ENCODE assay signal across 8 cellular contexts in the genomic region with DNA sequence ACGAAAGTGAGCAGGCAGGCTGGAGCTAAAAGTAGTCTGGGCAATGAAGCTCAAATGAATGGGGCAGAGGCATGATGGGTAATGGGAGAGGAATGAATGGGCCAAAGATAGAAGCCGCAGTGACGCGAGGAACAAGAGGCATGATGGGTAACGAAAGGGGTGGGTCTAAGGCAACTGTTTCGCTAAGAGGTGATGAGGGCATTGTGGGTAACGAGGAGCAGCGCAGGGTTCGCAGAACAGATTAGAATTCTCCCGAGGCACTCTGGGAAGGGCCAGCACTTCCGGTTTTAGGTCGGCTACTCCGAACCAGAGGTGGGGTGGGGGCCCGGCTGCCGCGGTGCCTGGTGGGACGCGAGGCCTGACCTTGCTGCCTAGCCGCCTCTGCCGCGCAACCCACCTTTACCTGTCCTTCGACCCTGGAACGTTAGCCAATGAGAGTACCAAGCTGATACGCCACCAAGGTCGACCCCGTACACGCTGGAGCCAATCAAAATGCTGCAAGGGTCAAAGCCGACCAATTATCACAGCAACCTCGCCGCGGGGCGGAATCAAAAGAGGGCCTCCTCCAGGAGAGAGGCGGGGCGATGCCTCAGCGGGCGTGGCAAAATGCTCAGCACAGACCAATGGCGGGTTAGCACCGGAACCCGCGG. TPM values are rescaled to one million over a fixed set of nuclear protein-coding genes. Genes with fewer than 3 reads are reported as not detected.
DNase-seq lines count a peak whose midpoint lies in the region; ATAC-seq, FAIRE-seq and TF ChIP-seq lines count a peak whose summit lies in the region.

No MANE protein-coding gene starts in this region.

- H3K4me3 Mint-ChIP-seq in endothelial cell (ENCODE audit: unreplicated experiment): peak overlapping the region; percentile 91
- H3K4me3 Mint-ChIP-seq in memory B cell: peak overlapping the region; percentile 90

- FAIRE-seq in D721Med (lab: Jason Lieb, UNC): peak; percentile 77

- H3K9me3 Mint-ChIP-seq in endothelial cell (ENCODE audit: unreplicated experiment) (no peaks in the 10 kb centered on the region), memory B cell (no peaks in the 10 kb centered on the region)

- H3K36me3 Mint-ChIP-seq in endothelial cell (ENCODE audit: low read depth, unreplicated experiment): peaks cover 46% of the 10 kb centered on the region
- H3K36me3 Mint-ChIP-seq in memory B cell: peaks cover 16% of the 10 kb centered on the region

- peak; percentile 79 for DNase-seq in D721Med (ENCODE audit: insufficient read length, low spot score)
- DNase-seq in NCI-H446 treated with DMSO at 0.1 percent for 48 hours (lab: John Stamatoyannopoulos, UW): peak; percentile 100
- no peak for DNase-seq in endothelial cell (ENCODE audit: low spot score)
- peak; percentile 95 to 99 for DNase-seq in memory B cell (ENCODE audit: low spot score in 2 of 2)
- peak; percentile 100 for DNase-seq in stromal cell of bone marrow (ENCODE audit: low read depth)

- ATAC-seq in GM19372 (IDR thresholded peaks at IDR 0.05; ENCODE audit: low read depth, unreplicated experiment): peak; percentile 76
- ATAC-seq in HG03457 (IDR thresholded peaks at IDR 0.05; ENCODE audit: unreplicated experiment): peak; percentile 67
- peak; percentile 84 to 87 for ATAC-seq in activated CD4-positive, CD25-positive, alpha-beta regulatory T cell treated with anti-CD3 and anti-CD28 coated beads, Interleukin-2, amount 50 U/mL, for 24 hours
- peak; percentile 73 for ATAC-seq in memory B cell (ENCODE audit: low read depth)

- H3K4me1 Mint-ChIP-seq in endothelial cell (ENCODE audit: unreplicated experiment) (peaks cover 16% of the 10 kb centered on the region), memory B cell (peaks cover 30% of the 10 kb centered on the region)

- H3K27ac Mint-ChIP-seq in endothelial cell (ENCODE audit: unreplicated experiment) (peak overlapping the region; percentile 62), memory B cell (peak overlapping the region; percentile 94)

- H3K27me3 Mint-ChIP-seq in endothelial cell (ENCODE audit: unreplicated experiment) (peaks cover 28% of the 10 kb centered on the region), memory B cell (no peaks in the 10 kb centered on the region)

- TF ChIP-seq CTCF in D721Med (IDR thresholded peaks at IDR 0.05; ENCODE audit: insufficient read depth, missing control alignments): no peak
- no peak for TF ChIP-seq CTCF in endothelial cell (IDR thresholded peaks at IDR 0.05; ENCODE audit: unreplicated experiment)

RNA-seq across cellular contexts. Expression of a gene that starts 0.6 kb away (rescaled TPM):
- 60.5 TPM for total RNA-seq in endothelial cell (ENCODE audit: unreplicated experiment)

RNA-seq across cellular contexts. Expression of a gene that starts 15.1 kb away (rescaled TPM):
- total RNA-seq in endothelial cell (ENCODE audit: unreplicated experiment): 258 TPM

RNA-seq across cellular contexts. Expression of a gene that starts 23.9 kb away (rescaled TPM):
- 44.8 TPM for total RNA-seq in endothelial cell (ENCODE audit: unreplicated experiment)

RNA-seq across cellular contexts. Expression of a gene that starts 44.4 kb away (rescaled TPM):
- total RNA-seq in endothelial cell (ENCODE audit: unreplicated experiment): 342 TPM

RNA-seq across cellular contexts. Expression of a gene that starts 51.5 kb away (rescaled TPM):
- total RNA-seq in endothelial cell (ENCODE audit: unreplicated experiment): not detected
